In genomic region chr2:219228026-219228744, GRCh38 we compare ENCODE assay signal across 8 cellular contexts. TPM values are rescaled to one million over a fixed set of nuclear protein-coding genes. Genes with fewer than 3 reads are reported as not detected.
DNase-seq lines count a peak whose midpoint lies in the region; ATAC-seq and TF ChIP-seq lines count a peak whose summit lies in the region.

No MANE protein-coding gene starts in this region.

- TF ChIP-seq POLR2A in right lobe of liver (IDR thresholded peaks at IDR 0.05) (no peak), uterus (IDR thresholded peaks at IDR 0.05) (no peak)

- DNase-seq in cardiac muscle cell (ENCODE audit: low read depth in 1 of 2, low spot score in 1 of 2): no peak
- DNase-seq in cardiac septum (ENCODE audit: low spot score): no peak
- DNase-seq in ascending aorta (ENCODE audit: low spot score in 2 of 2): no peak
- peak in 1 of 3 donors; percentile 36 for DNase-seq in right lobe of liver
- DNase-seq in uterus: no peak
- no peak for DNase-seq in activated CD4-positive, alpha-beta T cell treated with anti-CD3 and anti-CD28 coated beads, Interleukin-2, amount 50 U/mL, for 4 hours
- DNase-seq in NAMALWA (ENCODE audit: low spot score): no peak

- WGBS in right lobe of liver (ENCODE audit: insufficient coverage, low coverage, low lambda C conversion rate, missing lambda C conversion rate): 100% methylated on average over 1 of the region's 6 CpGs

- peak overlapping the region; percentile 72 for H3K4me3 ChIP-seq in cardiac muscle cell
- peak overlapping the region; percentile 66 to 96 for H3K4me3 ChIP-seq in ascending aorta
- peak overlapping the region; percentile 66 to 90 (median 77) for H3K4me3 ChIP-seq in right lobe of liver
- peak overlapping the region; percentile 58 to 91 for H3K4me3 ChIP-seq in uterus

- no peaks in the 10 kb centered on the region for H3K9me3 ChIP-seq in cardiac muscle cell (ENCODE audit: low read depth)
- H3K9me3 ChIP-seq in ascending aorta: no peaks in the 10 kb centered on the region
- H3K9me3 ChIP-seq in right lobe of liver: no peaks in the 10 kb centered on the region
- H3K9me3 ChIP-seq in uterus: no peaks in the 10 kb centered on the region

- intact Hi-C loops in cardiac septum (cut with DNase I) (loop anchor here (2.0 to 5.0 kb wide), 2 partner anchors 17 to 69 kb away; partner anchors contain the start of genes GLB1L and STK16), ascending aorta (cut with DNase I) (no loop called here), right lobe of liver (cut with DNase I) (loop anchor here in 1 of 2 donors (10.0 kb wide), 1 partner anchor 67 kb away; no protein-coding TSS in a partner anchor), uterus (cut with DNase I; ENCODE audit: low total_unique reads) (no loop called here)

- ATAC-seq in right lobe of liver (no peak), GM19328 (IDR thresholded peaks at IDR 0.05; ENCODE audit: unreplicated experiment) (no peak)

- H3K27ac ChIP-seq in cardiac muscle cell (peak overlapping the region; percentile 94), ascending aorta (peak overlapping the region; percentile 93 to 97), right lobe of liver (peak overlapping the region; percentile 90 to 98 (median 90)), uterus (peak overlapping the region; percentile 92 to 98)

- H3K27me3 ChIP-seq in cardiac muscle cell: no peaks in the 10 kb centered on the region
- no peaks in the 10 kb centered on the region for H3K27me3 ChIP-seq in ascending aorta
- H3K27me3 ChIP-seq in right lobe of liver: no peaks in the 10 kb centered on the region
- H3K27me3 ChIP-seq in uterus: no peaks in the 10 kb centered on the region

- TF ChIP-seq CTCF in cardiac muscle cell (IDR thresholded peaks at IDR 0.05; ENCODE audit: low read depth, low read length) (no peak), ascending aorta (IDR thresholded peaks at IDR 0.05) (no peak), right lobe of liver (IDR thresholded peaks at IDR 0.05) (no peak), uterus (IDR thresholded peaks at IDR 0.05) (no peak)

- H3K4me1 ChIP-seq in cardiac muscle cell (ENCODE audit: low read depth) (peaks cover 16% of the 10 kb centered on the region), ascending aorta (peaks cover 4 to 23% of the 10 kb centered on the region in 2 donors), right lobe of liver (peaks cover 0 to 14% (median 5%) of the 10 kb centered on the region in 4 donors), uterus (peaks cover 0 to 7% of the 10 kb centered on the region in 2 donors)

- peaks cover 41% of the 10 kb centered on the region for H3K36me3 ChIP-seq in cardiac muscle cell
- H3K36me3 ChIP-seq in ascending aorta: peaks cover 32 to 44% of the 10 kb centered on the region in 2 donors
- H3K36me3 ChIP-seq in right lobe of liver: peaks cover 9 to 49% (median 27%) of the 10 kb centered on the region in 4 donors
- no peaks in the 10 kb centered on the region for H3K36me3 ChIP-seq in uterus

RNA-seq across cellular contexts. Expression of gene ATG9A, which starts 1.3 kb away (rescaled TPM):
- total RNA-seq in cardiac muscle cell (71.4 and 75.1 TPM in 2 replicates), cardiac septum (66.3 TPM), ascending aorta (135 TPM), right lobe of liver (10 to 100 TPM; 28.3 to 39.6 (median 33.2) TPM), uterus (10 to 100 TPM; 21.5 to 53.5 (median 45.9) TPM)
- 74.3 and 85.0 TPM in 2 replicates for polyA plus RNA-seq in cardiac muscle cell

RNA-seq across cellular contexts. Expression of gene ANKZF1, which starts 1.4 kb away (rescaled TPM):
- total RNA-seq in cardiac muscle cell (100 and 139 TPM in 2 replicates), cardiac septum (22.4 TPM), ascending aorta (53.1 TPM), right lobe of liver (10 to 100 TPM; 19.3 to 27.8 (median 24.5) TPM), uterus (10 to 100 TPM; 31.8 to 57.6 (median 38.7) TPM)
- polyA plus RNA-seq in cardiac muscle cell: 135 and 175 TPM in 2 replicates

RNA-seq across cellular contexts. Expression of gene ABCB6, which starts 9.4 kb away (rescaled TPM):
- 9.6 and 24.2 TPM in 2 replicates for total RNA-seq in cardiac muscle cell
- 24.2 and 32.9 TPM in 2 replicates for polyA plus RNA-seq in cardiac muscle cell
- total RNA-seq in cardiac septum: 17.4 TPM
- 17.9 TPM for total RNA-seq in ascending aorta
- 10 to 100 TPM; 20.3 to 72.5 (median 37.3) TPM for total RNA-seq in right lobe of liver
- 10 to 100 TPM in 3 of 4 donors, 1 to 10 TPM in 1; 7.1 to 37.6 (median 27.7) TPM for total RNA-seq in uterus

RNA-seq across cellular contexts. Expression of gene GLB1L, which starts 17.1 kb away (rescaled TPM):
- total RNA-seq in cardiac muscle cell: 10.4 TPM in 2 replicates
- polyA plus RNA-seq in cardiac muscle cell: 3.3 and 12.0 TPM in 2 replicates
- total RNA-seq in cardiac septum: 2.0 TPM
- total RNA-seq in ascending aorta: 1.8 TPM
- total RNA-seq in right lobe of liver: 1 to 10 TPM; 2.1 to 4.2 (median 2.8) TPM
- total RNA-seq in uterus: 10 to 100 TPM in 2 of 4 donors, 1 to 10 TPM in 2; 8.2 to 20.7 (median 10.9) TPM

RNA-seq across cellular contexts. Expression of gene STK16, which starts 17.1 kb away (rescaled TPM):
- total RNA-seq in cardiac muscle cell (28.5 and 31.6 TPM in 2 replicates), cardiac septum (16.3 TPM), ascending aorta (15.2 TPM), right lobe of liver (10 to 100 TPM; 17.7 to 28.1 (median 21.9) TPM), uterus (10 to 100 TPM in 3 of 4 donors, 1 to 10 TPM in 1; 4.1 to 55.6 (median 18.0) TPM)
- 12.1 and 15.8 TPM in 2 replicates for polyA plus RNA-seq in cardiac muscle cell
